Comparison of ENCODE assay signal across 8 cellular contexts in the genomic region with DNA sequence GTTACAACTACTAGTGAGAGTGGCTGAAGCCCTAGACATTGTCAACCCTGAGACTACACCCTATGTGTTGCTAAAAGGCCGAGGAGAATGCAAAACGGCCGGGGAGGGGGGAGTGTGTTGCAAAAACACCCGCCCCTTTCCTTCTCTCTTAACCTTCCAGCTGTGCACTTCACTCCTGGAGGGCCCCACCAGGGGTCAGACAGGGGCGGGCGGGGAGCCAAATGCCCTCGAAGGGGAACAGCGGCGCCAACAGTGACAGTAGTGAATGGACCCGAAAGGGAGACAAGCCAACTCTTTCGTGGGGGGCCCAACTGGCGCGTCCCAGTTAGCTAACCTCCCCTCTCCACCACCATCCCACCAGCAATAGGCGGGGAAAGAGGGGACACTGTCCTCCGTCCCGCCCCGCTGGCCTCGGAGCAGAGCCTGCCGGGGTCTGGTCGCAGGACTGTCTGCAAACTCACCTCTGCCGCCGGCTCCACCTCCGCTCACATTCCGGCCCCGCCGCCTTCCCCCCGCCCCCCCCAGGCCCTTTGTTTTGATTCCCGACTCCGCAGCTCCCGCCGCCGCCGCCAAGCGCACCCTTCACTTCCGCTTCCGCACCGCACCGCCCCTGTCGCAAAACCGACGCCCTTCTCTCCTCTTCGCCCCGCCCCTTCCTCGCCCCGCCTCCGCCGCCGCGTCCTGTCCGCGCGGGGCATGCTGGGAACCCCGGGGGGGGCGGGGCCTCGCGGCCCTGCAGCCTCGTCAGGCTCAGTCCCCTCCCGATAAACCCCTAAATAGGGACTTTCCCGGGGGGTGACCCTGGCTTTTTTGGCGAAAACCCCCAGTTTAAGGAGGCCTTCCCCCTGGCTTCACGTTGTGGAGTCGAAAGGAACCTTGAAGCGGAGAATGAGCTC. TPM values are rescaled to one million over a fixed set of nuclear protein-coding genes. Genes with fewer than 3 reads are reported as not detected.
DNase-seq lines count a peak whose midpoint lies in the region; ATAC-seq and TF ChIP-seq lines count a peak whose summit lies in the region.

A gene with protein sequence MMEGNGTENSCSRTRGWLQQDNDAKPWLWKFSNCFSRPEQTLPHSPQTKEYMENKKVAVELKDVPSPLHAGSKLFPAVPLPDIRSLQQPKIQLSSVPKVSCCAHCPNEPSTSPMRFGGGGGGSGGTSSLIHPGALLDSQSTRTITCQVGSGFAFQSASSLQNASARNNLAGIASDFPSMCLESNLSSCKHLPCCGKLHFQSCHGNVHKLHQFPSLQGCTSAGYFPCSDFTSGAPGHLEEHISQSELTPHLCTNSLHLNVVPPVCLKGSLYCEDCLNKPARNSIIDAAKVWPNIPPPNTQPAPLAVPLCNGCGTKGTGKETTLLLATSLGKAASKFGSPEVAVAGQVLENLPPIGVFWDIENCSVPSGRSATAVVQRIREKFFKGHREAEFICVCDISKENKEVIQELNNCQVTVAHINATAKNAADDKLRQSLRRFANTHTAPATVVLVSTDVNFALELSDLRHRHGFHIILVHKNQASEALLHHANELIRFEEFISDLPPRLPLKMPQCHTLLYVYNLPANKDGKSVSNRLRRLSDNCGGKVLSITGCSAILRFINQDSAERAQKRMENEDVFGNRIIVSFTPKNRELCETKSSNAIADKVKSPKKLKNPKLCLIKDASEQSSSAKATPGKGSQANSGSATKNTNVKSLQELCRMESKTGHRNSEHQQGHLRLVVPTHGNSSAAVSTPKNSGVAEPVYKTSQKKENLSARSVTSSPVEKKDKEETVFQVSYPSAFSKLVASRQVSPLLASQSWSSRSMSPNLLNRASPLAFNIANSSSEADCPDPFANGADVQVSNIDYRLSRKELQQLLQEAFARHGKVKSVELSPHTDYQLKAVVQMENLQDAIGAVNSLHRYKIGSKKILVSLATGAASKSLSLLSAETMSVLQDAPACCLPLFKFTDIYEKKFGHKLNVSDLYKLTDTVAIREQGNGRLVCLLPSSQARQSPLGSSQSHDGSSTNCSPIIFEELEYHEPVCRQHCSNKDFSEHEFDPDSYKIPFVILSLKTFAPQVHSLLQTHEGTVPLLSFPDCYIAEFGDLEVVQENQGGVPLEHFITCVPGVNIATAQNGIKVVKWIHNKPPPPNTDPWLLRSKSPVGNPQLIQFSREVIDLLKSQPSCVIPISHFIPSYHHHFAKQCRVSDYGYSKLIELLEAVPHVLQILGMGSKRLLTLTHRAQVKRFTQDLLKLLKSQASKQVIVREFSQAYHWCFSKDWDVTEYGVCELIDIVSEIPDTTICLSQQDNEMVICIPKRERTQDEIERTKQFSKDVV (N-terminal part only) (minus strand): TSS at position 598 of the 896 bp plus-strand sequence. CDS start 3,921 bp downstream, outside the sequence.

- H3K9me3 Mint-ChIP-seq in stimulated activated naive CD8-positive, alpha-beta T cell treated with anti-CD3 and anti-CD28 coated beads, Interleukin-15, amount 100 ng/mL, for 72 hours: no peaks in the 10 kb centered on the region

- H3K9me2 ChIP-seq in MM.1S (replicated peaks; ENCODE audit: insufficient read depth, low read length): no peaks in the 10 kb centered on the region
- H3K9me2 ChIP-seq in neural cell (ENCODE audit: insufficient read depth, low read length): no peaks in the 10 kb centered on the region

- in situ Hi-C loops in HAP-1 (cut with MboI; ENCODE audit: low sequenced_read_pairs): no loop called here

- peak; percentile 90 for ATAC-seq in stimulated activated naive CD8-positive, alpha-beta T cell treated with anti-CD3 and anti-CD28 coated beads, Interleukin-15, amount 100 ng/mL, for 72 hours

- H3K79me2 ChIP-seq in MM.1S (ENCODE audit: low read length) (peaks cover 33% of the 10 kb centered on the region), neural cell (replicated peaks; ENCODE audit: insufficient read depth, low read length) (peaks cover 29% of the 10 kb centered on the region)

- H3K9ac ChIP-seq in ES-I3 (ENCODE audit: low read depth, low read length) (peak within 1 kb of the TSS; percentile 92), MM.1S (ENCODE audit: low read length) (peak within 1 kb of the TSS; percentile 97), neural cell (ENCODE audit: low read length) (peak within 1 kb of the TSS; percentile 97)

- peaks cover 64% of the 10 kb centered on the region for H3K4me1 Mint-ChIP-seq in stimulated activated naive CD8-positive, alpha-beta T cell treated with anti-CD3 and anti-CD28 coated beads, Interleukin-15, amount 100 ng/mL, for 72 hours

- peak within 1 kb of the TSS; percentile 97 for H3K27ac ChIP-seq in MM.1S (ENCODE audit: low read length)
- H3K27ac ChIP-seq in neural cell (ENCODE audit: low read length): peak within 1 kb of the TSS; percentile 95

- H3F3A ChIP-seq in MM.1S (ENCODE audit: insufficient read depth, low read length): peaks cover 51% of the 10 kb centered on the region
- H3F3A ChIP-seq in neural cell (ENCODE audit: insufficient read depth, low read length, poor library complexity, severe bottlenecking): no peaks in the 10 kb centered on the region

- TF ChIP-seq RAD21 in neural cell (conservative IDR thresholded peaks at IDR 0.05): peak; percentile 42

- peak; percentile 66 for TF ChIP-seq EP300 in neural cell (conservative IDR thresholded peaks at IDR 0.05; ENCODE audit: poor library complexity, severe bottlenecking)

- peak within 1 kb of the TSS; percentile 77 for H3K4me3 ChIP-seq in HAP-1
- peak within 1 kb of the TSS; percentile 83 for H3K4me3 ChIP-seq in MM.1S (ENCODE audit: low read length)
- peak within 1 kb of the TSS; percentile 96 for H3K4me3 ChIP-seq in fibroblast of the aortic adventitia (ENCODE audit: low read depth, low read length)
- peak within 1 kb of the TSS; percentile 90 for H3K4me3 ChIP-seq in neural cell (ENCODE audit: low read length)

- no peaks in the 10 kb centered on the region for H3K27me3 Mint-ChIP-seq in stimulated activated naive CD8-positive, alpha-beta T cell treated with anti-CD3 and anti-CD28 coated beads, Interleukin-15, amount 100 ng/mL, for 72 hours

- H3K4me3 Mint-ChIP-seq in stimulated activated naive CD8-positive, alpha-beta T cell treated with anti-CD3 and anti-CD28 coated beads, Interleukin-15, amount 100 ng/mL, for 72 hours: peak within 1 kb of the TSS; percentile 95 to 96

- H3K4me2 ChIP-seq in MM.1S (ENCODE audit: low read depth, low read length) (peak within 1 kb of the TSS; percentile 94), neural cell (ENCODE audit: low read length) (peak within 1 kb of the TSS; percentile 96)

- H3K36me3 ChIP-seq in ES-I3 (ENCODE audit: insufficient read depth, low read length): 0 out of 2 replicates have a peak, but pooled peaks cover 4% of the 10 kb centered on the region
- H3K36me3 ChIP-seq in HAP-1 (replicated peaks): peaks cover 6% of the 10 kb centered on the region
- no peaks in the 10 kb centered on the region for H3K36me3 ChIP-seq in MM.1S (replicated peaks; ENCODE audit: insufficient read depth, low read length)
- peaks cover 3% of the 10 kb centered on the region for H3K36me3 ChIP-seq in neural cell (ENCODE audit: insufficient read depth, low read length)

- H3K9me3 ChIP-seq in ES-I3 (ENCODE audit: control insufficient read depth, insufficient read depth, low read length) (no peaks in the 10 kb centered on the region), HAP-1 (no peaks in the 10 kb centered on the region), MM.1S (replicated peaks; ENCODE audit: insufficient read depth, low read length) (no peaks in the 10 kb centered on the region), neural cell (ENCODE audit: low read length) (no peaks in the 10 kb centered on the region)

- H3K27me3 ChIP-seq in HAP-1 (ENCODE audit: low read depth) (no peaks in the 10 kb centered on the region), MM.1S (replicated peaks; ENCODE audit: insufficient read depth, low read length) (no peaks in the 10 kb centered on the region), neural cell (ENCODE audit: insufficient read depth, low read depth, low read length) (no peaks in the 10 kb centered on the region)

- peak; percentile 58 for TF ChIP-seq CTCF in MM.1S (IDR thresholded peaks at IDR 0.05; ENCODE audit: low read length)
- peak; percentile 52 for TF ChIP-seq CTCF in fibroblast of the aortic adventitia (IDR thresholded peaks at IDR 0.05; ENCODE audit: insufficient read depth, low read length)
- TF ChIP-seq CTCF in neural cell (IDR thresholded peaks at IDR 0.05; ENCODE audit: poor library complexity, severe bottlenecking): peak; percentile 59

- H4K20me1 ChIP-seq in MM.1S (ENCODE audit: insufficient read depth, low read length) (no peaks in the 10 kb centered on the region), neural cell (ENCODE audit: insufficient read depth) (no peaks in the 10 kb centered on the region)

- peak within 1 kb of the TSS; percentile 99 to 100 for H3K27ac Mint-ChIP-seq in stimulated activated naive CD8-positive, alpha-beta T cell treated with anti-CD3 and anti-CD28 coated beads, Interleukin-15, amount 100 ng/mL, for 72 hours

- peak within 1 kb of the TSS; percentile 63 for H2AFZ ChIP-seq in MM.1S (ENCODE audit: low read length)
- H2AFZ ChIP-seq in neural cell (ENCODE audit: low read depth, low read length): peak within 1 kb of the TSS; percentile 100

- DNase-seq in HAP-1 (ENCODE audit: low spot score in 2 of 2) (peak; percentile 88 to 100), MM.1S (peak; percentile 96), SHP77 treated with DMSO at 0.1 percent for 48 hours (lab: John Stamatoyannopoulos, UW) (peak; percentile 40), fibroblast of the aortic adventitia (ENCODE audit: low read depth) (peak; percentile 88)
- peak; percentile 100 for DNase-seq in activated effector memory CD4-positive, alpha-beta T cell treated with anti-CD3 and anti-CD28 coated beads, Interleukin-2, amount 50 U/mL, for 16 hours
- peak; percentile 99 to 100 for DNase-seq in stimulated activated naive CD8-positive, alpha-beta T cell treated with anti-CD3 and anti-CD28 coated beads, Interleukin-15, amount 100 ng/mL, for 72 hours

- peaks cover 8% of the 10 kb centered on the region; the same call in 1 of the 2 replicates for H3K4me1 ChIP-seq in ES-I3 (ENCODE audit: insufficient read depth, low read length)
- H3K4me1 ChIP-seq in HAP-1: peaks cover 16% of the 10 kb centered on the region
- H3K4me1 ChIP-seq in MM.1S (ENCODE audit: low read length): peaks cover 34% of the 10 kb centered on the region

TF ChIP-seq in neural cell, 6 proteins besides CTCF, POLR2A, EP300 and RAD21 (continues in another document):
- TF ChIP-seq MXI1 (conservative IDR thresholded peaks at IDR 0.05; ENCODE audit: poor library complexity, severe bottlenecking): peak; percentile 76

RNA-seq across cellular contexts. Expression of the gene that starts here (rescaled TPM):
- 27.1 and 74.8 TPM in 2 replicates for total RNA-seq in fibroblast of the aortic adventitia (ENCODE audit: low replicate concordance)
- polyA plus RNA-seq in neural cell: 23.2 and 23.5 TPM in 2 replicates
- polyA minus RNA-seq in neural cell: 26.5 and 39.5 TPM in 2 replicates

Comparison
In these comparisons a context has a peak if more than half of its experiments do, and no peak if none do; other contexts are left out.
1. Peak in every context shown above with its lines: DNase-seq, ATAC-seq, H3K4me3 ChIP-seq and H3K27ac ChIP-seq.
2. DNase-seq: peak in every context shown above with its lines; median percentile 100 in activated effector memory CD4-positive, alpha-beta T cell treated with anti-CD3 and anti-CD28 coated beads, Interleukin-2, amount 50 U/mL, for 16 hours; 100 in stimulated activated naive CD8-positive, alpha-beta T cell treated with anti-CD3 and anti-CD28 coated beads, Interleukin-15, amount 100 ng/mL, for 72 hours; 96 in MM.1S; 94 in HAP-1; 88 in fibroblast of the aortic adventitia; 40 in SHP77 treated with DMSO at 0.1 percent for 48 hours.